In the genomic region with DNA sequence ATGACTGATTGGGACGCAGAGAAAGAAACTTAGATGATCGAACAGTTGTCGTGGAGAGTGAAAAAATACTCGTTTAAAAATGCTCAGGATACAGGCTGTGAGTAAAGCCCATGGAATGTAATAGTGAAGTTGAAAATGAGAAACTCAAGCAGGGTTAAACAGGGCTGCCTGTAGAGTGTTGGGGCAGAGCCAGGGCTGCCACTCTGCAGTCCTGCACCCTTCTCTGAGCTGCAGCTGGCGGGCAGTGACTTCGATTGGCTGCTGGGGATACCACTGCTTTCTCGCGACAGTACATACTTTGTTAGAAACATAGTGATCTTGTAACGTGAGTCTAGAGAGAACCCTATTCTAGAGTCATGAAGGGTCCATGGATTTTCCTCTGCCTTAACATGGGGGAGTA, we compare ENCODE assay signal across 10 cellular contexts.
DNase-seq lines count a peak whose midpoint lies in the region; ATAC-seq and TF ChIP-seq lines count a peak whose summit lies in the region.
"Had no signal": no experiment of that assay in that cellular context is flagged by ENCODE, and none has a peak within 500 bp of the region (broad histone marks: within the 10 kb centered on the region; RNA-seq: fewer than 3 reads in every experiment).

No MANE protein-coding gene starts in this region.

- in situ Hi-C loops in ACHN (cut with HindIII; ENCODE audit: low pct_ligation_motif_present, low pct_unique_long_range_greater_than_20kb, low sequenced_read_pairs), result no loop called here

- peaks cover 59 to 73% (median 66%) of the 10 kb centered on the region in 3 donors for H3K4me1 Mint-ChIP-seq in naive B cell
- H3K4me1 Mint-ChIP-seq: activated CD4-positive, alpha-beta memory T cell treated with anti-CD3 and anti-CD28 coated beads, Interleukin-2, amount 10 ng/mL, durations not matched to agents 7 days and 5 days had no signal

- peak overlapping the region in 5 of 6 donors; percentile 1 to 87 (median 57) for H3K27ac Mint-ChIP-seq in naive B cell
- H3K27ac Mint-ChIP-seq: activated CD4-positive, alpha-beta memory T cell treated with anti-CD3 and anti-CD28 coated beads, Interleukin-2, amount 10 ng/mL, durations not matched to agents 7 days and 5 days had no signal

- H3K9me3 Mint-ChIP-seq in naive B cell, result no peaks in the 10 kb centered on the region
- H3K9me3 Mint-ChIP-seq: activated CD4-positive, alpha-beta memory T cell treated with anti-CD3 and anti-CD28 coated beads, Interleukin-2, amount 10 ng/mL, durations not matched to agents 7 days and 5 days had no signal

- H3K36me3 Mint-ChIP-seq in naive B cell, result peaks cover 0 to 3% of the 10 kb centered on the region in 2 donors

- peak overlapping the region; percentile 30 for H3K4me3 ChIP-seq in epithelial cell of proximal tubule (ENCODE audit: low read depth, low read length)

- H3K27me3 Mint-ChIP-seq in naive B cell, result no peaks in the 10 kb centered on the region
- H3K27me3 Mint-ChIP-seq: activated CD4-positive, alpha-beta memory T cell treated with anti-CD3 and anti-CD28 coated beads, Interleukin-2, amount 10 ng/mL, durations not matched to agents 7 days and 5 days had no signal

- no peak for ATAC-seq in naive B cell (ENCODE audit: low read depth in 2 of 2)
- no peak for ATAC-seq in HG03378 (IDR thresholded peaks at IDR 0.05; ENCODE audit: unreplicated experiment)
- ATAC-seq in HG03432 (IDR thresholded peaks at IDR 0.05; ENCODE audit: unreplicated experiment), result no peak

- DNase-seq in ACHN (peak; percentile 83), LHCN-M2 (ENCODE audit: low read depth) (peak; percentile 93), epithelial cell of proximal tubule (ENCODE audit: low read depth) (no peak), naive B cell (no peak), NCI-H2029 (lab: John Stamatoyannopoulos, UW) (no peak), NCI-H1105 (lab: John Stamatoyannopoulos, UW) (no peak)
- DNase-seq: activated CD4-positive, alpha-beta memory T cell treated with anti-CD3 and anti-CD28 coated beads, Interleukin-2, amount 10 ng/mL, durations not matched to agents 7 days and 5 days; GDM1 had no signal

- no peak for TF ChIP-seq CTCF in epithelial cell of proximal tubule (conservative IDR thresholded peaks at IDR 0.05; ENCODE audit: low read depth, low read length)

- no peak overlapping the region for H3K4me3 Mint-ChIP-seq in naive B cell
- H3K4me3 Mint-ChIP-seq: activated CD4-positive, alpha-beta memory T cell treated with anti-CD3 and anti-CD28 coated beads, Interleukin-2, amount 10 ng/mL, durations not matched to agents 7 days and 5 days had no signal

Comparison
In these comparisons a context has a peak if more than half of its experiments do, and no peak if none do; other contexts are left out.
1. DNase-seq: peak in ACHN (single experiment) and LHCN-M2 (single experiment); none in epithelial cell of proximal tubule (single experiment), naive B cell (single experiment), NCI-H2029 (single experiment) and NCI-H1105 (single experiment).